In the genomic region with DNA sequence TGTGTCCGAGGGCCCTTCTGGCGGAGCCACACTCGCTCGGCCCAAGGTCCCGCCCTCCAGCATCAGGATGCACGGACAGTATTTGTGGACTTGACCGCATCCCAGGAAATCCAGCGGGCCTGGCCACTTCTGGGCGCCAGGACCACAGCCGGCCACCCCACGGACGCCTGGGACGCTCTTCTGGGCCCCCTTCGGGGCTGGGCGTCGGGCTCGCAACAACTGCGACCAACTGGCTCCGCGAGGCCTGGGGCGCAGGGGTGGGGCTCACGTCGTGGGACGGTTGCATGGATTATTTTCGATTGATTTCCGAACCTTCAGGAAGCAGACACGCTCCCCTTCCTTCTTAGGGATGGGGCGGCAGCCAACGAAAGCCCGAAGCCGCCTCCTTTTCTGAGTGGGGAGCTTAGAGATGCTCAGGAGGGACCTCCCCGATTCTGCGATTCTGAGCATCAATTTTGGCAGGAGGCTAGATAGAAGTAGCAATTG, we compare ENCODE assay signal across 8 cellular contexts. TPM values are rescaled to one million over a fixed set of nuclear protein-coding genes. Genes with fewer than 3 reads are reported as not detected.
DNase-seq lines count a peak whose midpoint lies in the region; ATAC-seq and TF ChIP-seq lines count a peak whose summit lies in the region.

No MANE protein-coding gene starts in this region.

- peaks cover 38% of the 10 kb centered on the region for H3K79me2 ChIP-seq in neural cell (replicated peaks; ENCODE audit: insufficient read depth, low read length)

- no peaks in the 10 kb centered on the region for H3K9me3 ChIP-seq in esophagus muscularis mucosa
- no peaks in the 10 kb centered on the region for H3K9me3 ChIP-seq in neural cell (ENCODE audit: low read length)

- H2AFZ ChIP-seq in neural cell (ENCODE audit: low read depth, low read length): peak overlapping the region; percentile 100

- peak; percentile 8 for ATAC-seq in GM19025 (IDR thresholded peaks at IDR 0.05; ENCODE audit: low read depth, unreplicated experiment)
- peak; percentile 3 for ATAC-seq in HG03066 (IDR thresholded peaks at IDR 0.05; ENCODE audit: low read depth, unreplicated experiment)

- intact Hi-C loops in esophagus muscularis mucosa (cut with DNase I): no loop called here

- 30% methylated on average over 14 of the region's 33 CpGs for WGBS in esophagus muscularis mucosa

- TF ChIP-seq EP300 in esophagus muscularis mucosa (IDR thresholded peaks at IDR 0.05): no peak
- no peak for TF ChIP-seq EP300 in neural cell (conservative IDR thresholded peaks at IDR 0.05; ENCODE audit: poor library complexity, severe bottlenecking)

- TF ChIP-seq RAD21 in neural cell (conservative IDR thresholded peaks at IDR 0.05): no peak

- H3K4me3 ChIP-seq in esophagus muscularis mucosa: peak overlapping the region; percentile 74 to 86 (median 82)
- H3K4me3 ChIP-seq in neural cell (ENCODE audit: low read length): peak overlapping the region; percentile 78

- peaks cover 2% of the 10 kb centered on the region for H4K20me1 ChIP-seq in neural cell (ENCODE audit: insufficient read depth)

- peak overlapping the region; percentile 57 for H3K4me2 ChIP-seq in neural cell (ENCODE audit: low read length)

- peak overlapping the region; percentile 88 for H3K9ac ChIP-seq in neural cell (ENCODE audit: low read length)

- no peak for TF ChIP-seq CTCF in esophagus muscularis mucosa (IDR thresholded peaks at IDR 0.05)
- TF ChIP-seq CTCF in neural cell (IDR thresholded peaks at IDR 0.05; ENCODE audit: poor library complexity, severe bottlenecking): no peak

- H3K4me1 ChIP-seq in esophagus muscularis mucosa: peaks cover 18 to 40% (median 24%) of the 10 kb centered on the region in 4 donors

- peaks cover 0 to 6% (median 0%) of the 10 kb centered on the region in 4 donors for H3K27me3 ChIP-seq in esophagus muscularis mucosa
- H3K27me3 ChIP-seq in neural cell (ENCODE audit: insufficient read depth, low read depth, low read length): no peaks in the 10 kb centered on the region

- peak; percentile 14 for DNase-seq in activated CD4-positive, alpha-beta T cell treated with anti-CD3 and anti-CD28 coated beads, Interleukin-2, amount 50 U/mL, for 1 hour
- DNase-seq in esophagus muscularis mucosa (ENCODE audit: extremely low spot score): no peak
- no peak for DNase-seq in NCI-H2107 treated with DMSO at 0.1 percent for 48 hours (lab: John Stamatoyannopoulos, UW; ENCODE audit: unreplicated experiment)
- DNase-seq in NCI-H345 treated with DMSO at 0.1 percent for 48 hours (lab: John Stamatoyannopoulos, UW; ENCODE audit: unreplicated experiment): no peak
- no peak for DNase-seq in UCSD-AML1 (lab: John Stamatoyannopoulos, UW; ENCODE audit: unreplicated experiment)

- H3K9me2 ChIP-seq in neural cell (ENCODE audit: insufficient read depth, low read length): no peaks in the 10 kb centered on the region

- no peak for TF ChIP-seq POLR2A in esophagus muscularis mucosa (IDR thresholded peaks at IDR 0.05; ENCODE audit: low read depth)

- H3F3A ChIP-seq in neural cell (ENCODE audit: insufficient read depth, low read length, poor library complexity, severe bottlenecking): no peaks in the 10 kb centered on the region

- H3K27ac ChIP-seq in esophagus muscularis mucosa (replicated peaks in 1 of 4): peak overlapping the region; percentile 92 to 98 (median 94)
- H3K27ac ChIP-seq in neural cell (ENCODE audit: low read length): peak overlapping the region; percentile 83

- peaks cover 0 to 7% (median 2%) of the 10 kb centered on the region in 4 donors for H3K36me3 ChIP-seq in esophagus muscularis mucosa
- no peaks in the 10 kb centered on the region for H3K36me3 ChIP-seq in neural cell (ENCODE audit: insufficient read depth, low read length)

TF ChIP-seq in neural cell, 6 proteins besides CTCF, POLR2A, EP300 and RAD21:
- TF ChIP-seq TAF1 (IDR thresholded peaks at IDR 0.05; ENCODE audit: low read depth) (no peak), POLR2AphosphoS5 (IDR thresholded peaks at IDR 0.05) (no peak), EZH2 (IDR thresholded peaks at IDR 0.05; ENCODE audit: borderline replicate concordance, insufficient read depth, low read length, poor library complexity, severe bottlenecking) (no peak), SMC3 (conservative IDR thresholded peaks at IDR 0.05; ENCODE audit: poor library complexity) (no peak), MXI1 (conservative IDR thresholded peaks at IDR 0.05; ENCODE audit: poor library complexity, severe bottlenecking) (no peak)
- TF ChIP-seq, protein P1, sequence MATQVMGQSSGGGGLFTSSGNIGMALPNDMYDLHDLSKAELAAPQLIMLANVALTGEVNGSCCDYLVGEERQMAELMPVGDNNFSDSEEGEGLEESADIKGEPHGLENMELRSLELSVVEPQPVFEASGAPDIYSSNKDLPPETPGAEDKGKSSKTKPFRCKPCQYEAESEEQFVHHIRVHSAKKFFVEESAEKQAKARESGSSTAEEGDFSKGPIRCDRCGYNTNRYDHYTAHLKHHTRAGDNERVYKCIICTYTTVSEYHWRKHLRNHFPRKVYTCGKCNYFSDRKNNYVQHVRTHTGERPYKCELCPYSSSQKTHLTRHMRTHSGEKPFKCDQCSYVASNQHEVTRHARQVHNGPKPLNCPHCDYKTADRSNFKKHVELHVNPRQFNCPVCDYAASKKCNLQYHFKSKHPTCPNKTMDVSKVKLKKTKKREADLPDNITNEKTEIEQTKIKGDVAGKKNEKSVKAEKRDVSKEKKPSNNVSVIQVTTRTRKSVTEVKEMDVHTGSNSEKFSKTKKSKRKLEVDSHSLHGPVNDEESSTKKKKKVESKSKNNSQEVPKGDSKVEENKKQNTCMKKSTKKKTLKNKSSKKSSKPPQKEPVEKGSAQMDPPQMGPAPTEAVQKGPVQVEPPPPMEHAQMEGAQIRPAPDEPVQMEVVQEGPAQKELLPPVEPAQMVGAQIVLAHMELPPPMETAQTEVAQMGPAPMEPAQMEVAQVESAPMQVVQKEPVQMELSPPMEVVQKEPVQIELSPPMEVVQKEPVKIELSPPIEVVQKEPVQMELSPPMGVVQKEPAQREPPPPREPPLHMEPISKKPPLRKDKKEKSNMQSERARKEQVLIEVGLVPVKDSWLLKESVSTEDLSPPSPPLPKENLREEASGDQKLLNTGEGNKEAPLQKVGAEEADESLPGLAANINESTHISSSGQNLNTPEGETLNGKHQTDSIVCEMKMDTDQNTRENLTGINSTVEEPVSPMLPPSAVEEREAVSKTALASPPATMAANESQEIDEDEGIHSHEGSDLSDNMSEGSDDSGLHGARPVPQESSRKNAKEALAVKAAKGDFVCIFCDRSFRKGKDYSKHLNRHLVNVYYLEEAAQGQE (IDR thresholded peaks at IDR 0.05; ENCODE audit: borderline replicate concordance): no peak

RNA-seq across cellular contexts. Expression of gene NUP58, which starts 0.5 kb away (rescaled TPM):
- total RNA-seq in esophagus muscularis mucosa: 10 to 100 TPM; 33.8 to 62.3 (median 44.4) TPM
- polyA plus RNA-seq in neural cell: 147 and 150 TPM in 2 replicates
- polyA minus RNA-seq in neural cell: 211 and 216 TPM in 2 replicates

RNA-seq across cellular contexts. Expression of gene MTMR6, which starts 13.6 kb away (rescaled TPM):
- 10 to 100 TPM; 19.9 to 28.4 (median 23.6) TPM for total RNA-seq in esophagus muscularis mucosa
- 40.8 and 45.4 TPM in 2 replicates for polyA plus RNA-seq in neural cell
- polyA minus RNA-seq in neural cell: 59.6 and 62.9 TPM in 2 replicates
